19 cellular contexts compared by ENCODE assay signal in genomic region chr17:17398928-17399926, GRCh38.
DNase-seq lines count a peak whose midpoint lies in the region; ATAC-seq, FAIRE-seq and TF ChIP-seq lines count a peak whose summit lies in the region.
"Had no signal": no experiment of that assay in that cellular context is flagged by ENCODE, and none has a peak within 500 bp of the region (broad histone marks: within the 10 kb centered on the region; RNA-seq: fewer than 3 reads in every experiment).

No MANE protein-coding gene starts in this region.

- no peak for TF ChIP-seq POLR2A in spleen (IDR thresholded peaks at IDR 0.05)

- H3K27ac ChIP-seq in BLaER1 (peak overlapping the region; percentile 96), spleen (peak overlapping the region in 3 of 8 donors; percentile 23 to 26 (median 24))
- H3K27ac ChIP-seq: KMS-11 had no signal

- no peak overlapping the region for H3K27ac Mint-ChIP-seq in activated T-cell treated with anti-CD3 and anti-CD28 coated beads, Interleukin-2, amount 50 U/mL, for 24 hours
- H3K27ac Mint-ChIP-seq: stimulated activated naive CD8-positive, alpha-beta T cell treated with anti-CD3 and anti-CD28 coated beads, Interleukin-15, Interleukin-2, amounts not matched to agents 100 ng/mL and 50 ng/mL, for 24 hours; WTC11 had no signal

- no peak for FAIRE-seq in RCC 7860 (lab: Jason Lieb, UNC)

- peak overlapping the region; percentile 97 for H3K4me2 ChIP-seq in BLaER1
- H3K4me2 ChIP-seq: KMS-11 had no signal

- H3K27me3 Mint-ChIP-seq in activated T-cell treated with anti-CD3 and anti-CD28 coated beads, Interleukin-2, amount 50 U/mL, for 24 hours: no peaks in the 10 kb centered on the region
- H3K27me3 Mint-ChIP-seq: CD4-positive, CD25-positive, alpha-beta regulatory T cell; stimulated activated naive CD8-positive, alpha-beta T cell treated with anti-CD3 and anti-CD28 coated beads, Interleukin-15, Interleukin-2, amounts not matched to agents 100 ng/mL and 50 ng/mL, for 24 hours had no signal

- H4K20me1 ChIP-seq in BLaER1: no peaks in the 10 kb centered on the region

- DNase-seq in NOMO-1 treated with DMSO at 0.1 percent for 48 hours (lab: John Stamatoyannopoulos, UW; ENCODE audit: unreplicated experiment): peak; percentile 22
- DNase-seq in left ventricle myocardium superior: peak; percentile 48
- peak; percentile 39 for DNase-seq in spleen
- no peak for DNase-seq in activated T-cell treated with anti-CD3 and anti-CD28 coated beads, Interleukin-2, amount 50 U/mL, for 24 hours
- DNase-seq in RCC 7860 (ENCODE audit: low spot score): no peak
- DNase-seq: activated naive CD4-positive, alpha-beta T cell; CD4-positive, CD25-positive, alpha-beta regulatory T cell; effector CD8-positive, alpha-beta T cell; islet precursor cell; NCI-H1417 treated with DMSO at 0.1 percent for 48 hours; PC-3; SW 1271 had no signal

- H3K27me3 ChIP-seq in BLaER1 (no peaks in the 10 kb centered on the region), spleen (replicated peaks in 1 of 7) (no peaks in the 10 kb centered on the region)

- peak overlapping the region; percentile 11; the same call in 1 of the 2 replicates for H3K9ac ChIP-seq in BLaER1
- H3K9ac ChIP-seq: KMS-11 had no signal

- WGBS in spleen, 5 donors: 77 to 79% (median 79%) methylated on average over 15 of the region's 15 CpGs

- no peak for TF ChIP-seq CTCF in spleen (IDR thresholded peaks at IDR 0.05 in 8 of 11, conservative IDR thresholded peaks at IDR 0.05 in 3 of 11)

- intact Hi-C loops in left ventricle myocardium superior (cut with micrococcal nuclease): no loop called here
- intact Hi-C loops in spleen (cut with DNase I; ENCODE audit: low total_unique reads): no loop called here

- peaks cover 42% of the 10 kb centered on the region for H3K4me1 Mint-ChIP-seq in activated T-cell treated with anti-CD3 and anti-CD28 coated beads, Interleukin-2, amount 50 U/mL, for 24 hours (ENCODE audit: low read depth)

- H3K36me3 Mint-ChIP-seq in activated T-cell treated with anti-CD3 and anti-CD28 coated beads, Interleukin-2, amount 50 U/mL, for 24 hours (ENCODE audit: low read depth): no peaks in the 10 kb centered on the region
- H3K36me3 Mint-ChIP-seq: CD4-positive, CD25-positive, alpha-beta regulatory T cell; WTC11 had no signal

- H3K36me3 ChIP-seq in BLaER1 (peaks cover 9% of the 10 kb centered on the region; the same call in 1 of the 2 replicates), spleen (no peaks in the 10 kb centered on the region)

- H3K9me3 Mint-ChIP-seq in activated T-cell treated with anti-CD3 and anti-CD28 coated beads, Interleukin-2, amount 50 U/mL, for 24 hours: no peaks in the 10 kb centered on the region
- H3K9me3 Mint-ChIP-seq: CD4-positive, CD25-positive, alpha-beta regulatory T cell; stimulated activated naive CD8-positive, alpha-beta T cell treated with anti-CD3 and anti-CD28 coated beads, Interleukin-15, Interleukin-2, amounts not matched to agents 100 ng/mL and 50 ng/mL, for 24 hours had no signal

- H3K4me1 ChIP-seq in BLaER1: peaks cover 83% of the 10 kb centered on the region
- peaks cover 12 to 40% (median 19%) of the 10 kb centered on the region in 6 donors for H3K4me1 ChIP-seq in spleen

- H3K9me3 ChIP-seq in BLaER1 (peaks cover 20% of the 10 kb centered on the region), spleen (no peaks in the 10 kb centered on the region)

- ATAC-seq in left ventricle myocardium superior: peak; percentile 64
- ATAC-seq in GM21528 (IDR thresholded peaks at IDR 0.05; ENCODE audit: low FRiP score, unreplicated experiment): no peak
- ATAC-seq in HG03039 (IDR thresholded peaks at IDR 0.05; ENCODE audit: unreplicated experiment): no peak
- ATAC-seq: HCT116, PC-3, WTC11 had no signal

- H3K4me3 Mint-ChIP-seq in activated T-cell treated with anti-CD3 and anti-CD28 coated beads, Interleukin-2, amount 50 U/mL, for 24 hours: no peak overlapping the region
- H3K4me3 Mint-ChIP-seq: CD4-positive, CD25-positive, alpha-beta regulatory T cell; stimulated activated naive CD8-positive, alpha-beta T cell treated with anti-CD3 and anti-CD28 coated beads, Interleukin-15, Interleukin-2, amounts not matched to agents 100 ng/mL and 50 ng/mL, for 24 hours; WTC11 had no signal

- H3K4me3 ChIP-seq in BLaER1 (no peak overlapping the region), spleen (no peak overlapping the region)

Comparison
In these comparisons a context has a peak if more than half of its experiments do, and no peak if none do; other contexts are left out.
1. DNase-seq: peak in NOMO-1 treated with DMSO at 0.1 percent for 48 hours (single experiment), left ventricle myocardium superior (single experiment) and spleen (single experiment); none in activated T-cell treated with anti-CD3 and anti-CD28 coated beads, Interleukin-2, amount 50 U/mL, for 24 hours (single experiment) and RCC 7860 (single experiment).